ENCODE assay signal across 8 cellular contexts in genomic region chr1:27489973-27490741, GRCh38. TPM values are rescaled to one million over a fixed set of nuclear protein-coding genes. Genes with fewer than 3 reads are reported as not detected.
DNase-seq lines count a peak whose midpoint lies in the region; ATAC-seq, FAIRE-seq and TF ChIP-seq lines count a peak whose summit lies in the region.

Gene WASF2, minus strand, starts transcription at chr1:27490167. Its CDS starts 61,277 bp downstream, at chr1:27428890.

- peak; percentile 79 for ATAC-seq in HG02981 (IDR thresholded peaks at IDR 0.05; ENCODE audit: unreplicated experiment)
- ATAC-seq in aorta (ENCODE audit: low FRiP score): peak; percentile 97

- FAIRE-seq in GM18507 (lab: Jason Lieb, UNC): peak; percentile 98

- no peak for TF ChIP-seq CTCF in astrocyte of the cerebellum (IDR thresholded peaks at IDR 0.05; ENCODE audit: low read depth, low read length, missing control alignments)

- H3K9me3 ChIP-seq in aorta (ENCODE audit: control insufficient read depth, low read length): no peaks in the 10 kb centered on the region

- H3K4me1 ChIP-seq in rectal smooth muscle tissue (ENCODE audit: control insufficient read depth, insufficient read depth, low read length): peaks cover 24% of the 10 kb centered on the region
- H3K4me1 ChIP-seq in aorta (ENCODE audit: control insufficient read depth in 1 of 2, insufficient read depth in 2 of 2, low read length in 2 of 2): no peaks in the 10 kb centered on the region

- H3K9ac ChIP-seq in rectal smooth muscle tissue (ENCODE audit: low read length): peak within 1 kb of the TSS; percentile 94

- no peaks in the 10 kb centered on the region for H3K36me3 ChIP-seq in rectal smooth muscle tissue (ENCODE audit: control insufficient read depth, insufficient read depth, low read length)
- no peaks in the 10 kb centered on the region for H3K36me3 ChIP-seq in aorta (ENCODE audit: control insufficient read depth in 1 of 2, insufficient read depth in 2 of 2, low read length in 1 of 2)

- H3K27me3 ChIP-seq in rectal smooth muscle tissue (ENCODE audit: control insufficient read depth, insufficient read depth, low read length) (no peaks in the 10 kb centered on the region), aorta (ENCODE audit: control insufficient read depth in 1 of 2, insufficient read depth in 2 of 2, low read length in 1 of 2) (no peaks in the 10 kb centered on the region)

- in situ Hi-C loops in astrocyte of the cerebellum (cut with HindIII; ENCODE audit: low sequenced_read_pairs): no loop called here

- H3K27ac ChIP-seq in rectal smooth muscle tissue (ENCODE audit: low read depth, low read length): peak within 1 kb of the TSS; percentile 95
- H3K27ac ChIP-seq in aorta (ENCODE audit: low read depth in 1 of 2, low read length in 2 of 2): peak within 1 kb of the TSS; percentile 9 to 87

- H3K4me3 ChIP-seq in astrocyte of the cerebellum (ENCODE audit: low read depth, low read length): peak within 1 kb of the TSS; percentile 96
- peak within 1 kb of the TSS; percentile 73 for H3K4me3 ChIP-seq in rectal smooth muscle tissue (ENCODE audit: low read length)
- peak within 1 kb of the TSS; percentile 79 to 97 for H3K4me3 ChIP-seq in aorta (ENCODE audit: low read length in 2 of 2)

- 1% methylated on average over 42 to 50 of the region's 50 CpGs for WGBS in aorta, 2 donors

- DNase-seq in GM18507 (ENCODE audit: extremely low spot score, insufficient read length, low read depth) (peak; percentile 77), NCI-H2029 treated with DMSO at 0.1 percent for 48 hours (lab: John Stamatoyannopoulos, UW) (peak; percentile 71), T-helper 9 cell (peak; percentile 93), astrocyte of the cerebellum (ENCODE audit: low read depth) (peak; percentile 93), hepatic stellate cell (ENCODE audit: low spot score) (peak; percentile 94), aorta (peak; percentile 98)

- intact Hi-C loops in aorta (cut with DNase I): loop anchor here (2.0 to 10.0 kb wide), 5 partner anchors 63 to 115 kb away; partner anchors contain the start of gene AHDC1 (in 1 of the 2)

RNA-seq across cellular contexts. Expression of gene WASF2, which starts in this region (rescaled TPM):
- 100 to 1,000 TPM; 155 to 164 TPM for total RNA-seq in aorta
- polyA plus RNA-seq in aorta: 10 to 100 TPM; 27.2 to 47.4 TPM

Comparison
In these comparisons a context has a peak if more than half of its experiments do, and no peak if none do; other contexts are left out.
1. Peak in every context shown above with its lines: DNase-seq, ATAC-seq, H3K4me3 ChIP-seq and H3K27ac ChIP-seq.